ENCODE assay signal across 1 cellular context in genomic region chr20:13783528-13783927, GRCh38.
TF ChIP-seq lines count a peak whose summit lies in the region.

No MANE protein-coding gene starts in this region.

TF ChIP-seq in A549, 52 proteins besides CTCF, POLR2A, EP300 and RAD21 (continued from another document):
- no peak for TF ChIP-seq RCOR1 (IDR thresholded peaks at IDR 0.05; ENCODE audit: low read depth, low read length)
- no peak for TF ChIP-seq CHD4 (IDR thresholded peaks at IDR 0.05; ENCODE audit: borderline replicate concordance)
- TF ChIP-seq MAFK (IDR thresholded peaks at IDR 0.05; ENCODE audit: partially characterized antibody): no peak
- no peak for TF ChIP-seq FOSB (CRISPR knock-in tag; IDR thresholded peaks at IDR 0.05)
- TF ChIP-seq, protein P1, sequence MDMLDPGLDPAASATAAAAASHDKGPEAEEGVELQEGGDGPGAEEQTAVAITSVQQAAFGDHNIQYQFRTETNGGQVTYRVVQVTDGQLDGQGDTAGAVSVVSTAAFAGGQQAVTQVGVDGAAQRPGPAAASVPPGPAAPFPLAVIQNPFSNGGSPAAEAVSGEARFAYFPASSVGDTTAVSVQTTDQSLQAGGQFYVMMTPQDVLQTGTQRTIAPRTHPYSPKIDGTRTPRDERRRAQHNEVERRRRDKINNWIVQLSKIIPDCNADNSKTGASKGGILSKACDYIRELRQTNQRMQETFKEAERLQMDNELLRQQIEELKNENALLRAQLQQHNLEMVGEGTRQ (IDR thresholded peaks at IDR 0.05): no peak
- no peak for TF ChIP-seq BHLHE40 (IDR thresholded peaks at IDR 0.05; ENCODE audit: low read depth, low read length)
TF ChIP-seq in A549: peak in this region for 0.
